Comparison of ENCODE assay signal across 18 cellular contexts in the genomic region with DNA sequence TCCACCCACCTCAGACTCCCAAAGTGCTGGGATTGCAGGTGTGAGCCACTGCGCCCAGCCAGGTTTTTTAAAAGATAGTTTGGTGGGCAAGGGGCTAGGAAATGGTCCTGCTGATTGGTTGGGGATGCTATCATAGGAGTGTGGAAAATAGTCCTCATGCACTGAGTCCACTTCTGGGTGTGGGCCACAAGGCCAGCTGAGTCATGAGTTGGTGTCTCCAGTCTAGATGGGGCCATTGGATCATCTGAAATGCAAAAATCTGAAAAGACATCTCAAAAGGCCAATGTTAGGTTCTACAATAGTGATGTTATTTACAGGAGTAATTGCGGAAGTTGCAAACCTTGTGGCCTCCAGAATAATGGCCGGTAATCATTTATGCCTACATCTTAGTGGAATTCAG.
DNase-seq lines count a peak whose midpoint lies in the region; ATAC-seq and TF ChIP-seq lines count a peak whose summit lies in the region.
"Had no signal": no experiment of that assay in that cellular context is flagged by ENCODE, and none has a peak within 500 bp of the region (broad histone marks: within the 10 kb centered on the region; RNA-seq: fewer than 3 reads in every experiment).

No MANE protein-coding gene starts in this region.

- no peaks in the 10 kb centered on the region for H4K20me1 ChIP-seq in GM23248 (ENCODE audit: insufficient read depth)

- no peak overlapping the region for H3K4me2 ChIP-seq in GM23248 (ENCODE audit: unreplicated experiment)

- H3K4me1 ChIP-seq in GM23248 (ENCODE audit: insufficient read depth) (peaks cover 27% of the 10 kb centered on the region), HUES6 (ENCODE audit: control insufficient read depth, insufficient read depth, low read length) (peaks cover 53% of the 10 kb centered on the region), heart left ventricle (peaks cover 0 to 4% (median 0%) of the 10 kb centered on the region in 12 donors)

- in situ Hi-C loops in GM23248 (cut with MboI) = no loop called here

- ATAC-seq in heart left ventricle (no peak), GM19023 (IDR thresholded peaks at IDR 0.05; ENCODE audit: unreplicated experiment) (no peak)
- ATAC-seq: CD8-positive, alpha-beta T cell had no signal

- no peak overlapping the region for H3K4me3 Mint-ChIP-seq in nephron
- H3K4me3 Mint-ChIP-seq: CD8-positive, alpha-beta T cell; IgD-negative memory B cell had no signal

- TF ChIP-seq CTCF in nephron (IDR thresholded peaks at IDR 0.05; ENCODE audit: unreplicated experiment in 3 of 3) (no peak), heart left ventricle (IDR thresholded peaks at IDR 0.05) (no peak)

- H3K4me3 ChIP-seq in GM23248 (no peak overlapping the region), HUES6 (ENCODE audit: low read depth, low read length) (no peak overlapping the region), heart left ventricle (no peak overlapping the region)
- H3K4me3 ChIP-seq: SJCRH30 had no signal

- peak overlapping the region in 2 of 3 experiments; percentile 83 to 86 for H3K27ac Mint-ChIP-seq in nephron
- H3K27ac Mint-ChIP-seq: CD8-positive, alpha-beta T cell; IgD-negative memory B cell had no signal

- TF ChIP-seq POLR2A in heart left ventricle (IDR thresholded peaks at IDR 0.05) = no peak

- H3K79me2 ChIP-seq in GM23248 (ENCODE audit: insufficient read depth) = no peaks in the 10 kb centered on the region

- intact Hi-C loops in heart left ventricle (cut with DNase I) = no loop called here

- no peaks in the 10 kb centered on the region for H3K36me3 ChIP-seq in GM23248 (ENCODE audit: low read depth)
- no peaks in the 10 kb centered on the region for H3K36me3 ChIP-seq in HUES6 (ENCODE audit: control insufficient read depth, insufficient read depth, low read length)
- H3K36me3 ChIP-seq in heart left ventricle = no peaks in the 10 kb centered on the region
- H3K36me3 ChIP-seq: SJCRH30 had no signal

- H3K9ac ChIP-seq in GM23248 (no peak overlapping the region), HUES6 (ENCODE audit: low read length) (no peak overlapping the region)

- no peaks in the 10 kb centered on the region for H3K27me3 Mint-ChIP-seq in nephron (ENCODE audit: low read depth)

- H3K9me3 ChIP-seq in GM23248 (ENCODE audit: low read depth) = no peaks in the 10 kb centered on the region
- no peaks in the 10 kb centered on the region for H3K9me3 ChIP-seq in HUES6 (ENCODE audit: control insufficient read depth, insufficient read depth, low read depth, low read length)
- no peaks in the 10 kb centered on the region for H3K9me3 ChIP-seq in heart left ventricle
- H3K9me3 ChIP-seq: SJCRH30 had no signal

- no peak overlapping the region for H3K27ac ChIP-seq in GM23248
- H3K27ac ChIP-seq in HUES6 (ENCODE audit: low read depth, low read length) = peak overlapping the region; percentile 97; the same call in 1 of the 2 replicates
- H3K27ac ChIP-seq in heart left ventricle = no peak overlapping the region
- H3K27ac ChIP-seq: SJCRH30 had no signal

- H3F3A ChIP-seq in GM23248 (ENCODE audit: insufficient read depth) = peaks cover 9% of the 10 kb centered on the region; the same call in 1 of the 2 replicates

- no peaks in the 10 kb centered on the region for H3K27me3 ChIP-seq in GM23248 (replicated peaks; ENCODE audit: insufficient read depth)
- H3K27me3 ChIP-seq in HUES6 (ENCODE audit: control insufficient read depth, insufficient read depth, low read length) = no peaks in the 10 kb centered on the region
- H3K27me3 ChIP-seq in heart left ventricle = peaks cover 0 to 37% (median 0%) of the 10 kb centered on the region in 9 donors
- H3K27me3 ChIP-seq: SJCRH30 had no signal

- H3K9me3 Mint-ChIP-seq in nephron = peaks cover 2% of the 10 kb centered on the region
- H3K9me3 Mint-ChIP-seq: CD8-positive, alpha-beta T cell had no signal

- H3K9me2 ChIP-seq in GM23248 (ENCODE audit: insufficient read depth) = no peaks in the 10 kb centered on the region

- H2AFZ ChIP-seq in GM23248 = no peak overlapping the region

- no peaks in the 10 kb centered on the region for H3K36me3 Mint-ChIP-seq in nephron (ENCODE audit: low read depth)
- H3K36me3 Mint-ChIP-seq: CD8-positive, alpha-beta T cell; IgD-negative memory B cell had no signal

- 88 to 100% methylated on average over 3 of the region's 3 CpGs for WGBS in GM23248 (ENCODE audit: low coverage in 1 of 2, low lambda C conversion rate in 2 of 2, missing lambda C conversion rate in 2 of 2), 2 experiments
- WGBS in heart left ventricle, 4 donors = 89 to 100% (median 92%) methylated on average over 3 of the region's 3 CpGs

- peak; percentile 51 for DNase-seq in GM23248
- DNase-seq in RPMI7951 (ENCODE audit: low read depth) = peak; percentile 13
- no peak for DNase-seq in heart left ventricle
- DNase-seq in A172 (ENCODE audit: low spot score) = no peak
- DNase-seq: AML-193; C1 segment of cervical spinal cord; CD8-positive, alpha-beta T cell; MM.1S; NCI-H1048; NCI-H1417 treated with DMSO at 0.1 percent for 48 hours; NCI-H187; NCI-H446; NCI-H526; SJCRH30 had no signal

- H3K4me1 Mint-ChIP-seq in nephron = peaks cover 47% of the 10 kb centered on the region
- H3K4me1 Mint-ChIP-seq: IgD-negative memory B cell had no signal

Comparison
In these comparisons a context has a peak if more than half of its experiments do, and no peak if none do; other contexts are left out.
1. DNase-seq: peak in GM23248 (single experiment) and RPMI7951 (single experiment); none in heart left ventricle (0 of 5) and A172 (single experiment).